1 cellular context compared by ENCODE assay signal in genomic region chr2:131413785-131414184, GRCh38.
TF ChIP-seq lines count a peak whose summit lies in the region.

No MANE protein-coding gene starts in this region.

TF ChIP-seq in HepG2, 621 proteins besides CTCF, POLR2A, EP300 and RAD21:
- TF ChIP-seq ZNF781 (CRISPR knock-in tag; IDR thresholded peaks at IDR 0.05; ENCODE audit: borderline replicate concordance, not compliant biosample characterization) (no peak), ZNF331 (CRISPR knock-in tag; IDR thresholded peaks at IDR 0.05) (peak; percentile 35; the same call in 1 of the 2 replicates)
TF ChIP-seq in HepG2: peak in this region for 1.
